ENCODE assay signal across 16 cellular contexts in the genomic region with DNA sequence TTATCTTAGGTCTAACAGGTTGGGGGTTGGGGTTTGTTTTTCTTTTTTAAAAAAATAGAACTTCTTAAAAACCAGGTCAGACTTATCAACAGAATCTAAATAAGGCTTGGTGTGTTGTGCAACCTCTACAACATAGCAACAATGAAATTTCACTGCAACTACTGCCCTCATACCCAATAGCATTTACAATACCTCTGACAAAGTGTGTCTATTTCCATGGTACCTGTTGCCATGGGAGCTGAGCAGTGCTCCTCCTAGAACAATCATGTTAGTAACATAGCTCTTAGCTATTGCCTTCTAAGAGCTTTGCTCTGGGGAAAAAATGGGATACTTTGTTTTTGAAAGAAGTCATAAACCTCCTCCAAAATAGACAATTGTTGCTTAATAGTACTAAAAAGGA.
DNase-seq lines count a peak whose midpoint lies in the region; ATAC-seq, FAIRE-seq and TF ChIP-seq lines count a peak whose summit lies in the region.
"Had no signal": no experiment of that assay in that cellular context is flagged by ENCODE, and none has a peak within 500 bp of the region (broad histone marks: within the 10 kb centered on the region; RNA-seq: fewer than 3 reads in every experiment).

No MANE protein-coding gene starts in this region.

- no peak overlapping the region for H3K4me2 ChIP-seq in K562 (ENCODE audit: insufficient read depth, low read length)

- H3K9me3 ChIP-seq in K562 (replicated peaks; ENCODE audit: control insufficient read depth, insufficient read depth, low read depth, low read length), result no peaks in the 10 kb centered on the region
- H3K9me3 ChIP-seq: adrenal gland, stomach had no signal

- H3K79me2 ChIP-seq in K562 (ENCODE audit: control insufficient read depth, insufficient read depth, low read length), result no peaks in the 10 kb centered on the region

- BruUV-seq in K562 (replicated peaks; lab: Mats Ljungman, UMichigan), result no TSS peak

- CTCF ChIA-PET in K562 (lab: Yijun Ruan, JAX; ENCODE audit: low intra/inter-chr PET ratio), result no interaction called here

- FAIRE-seq in K562 (lab: Jason Lieb, UNC), result no peak
- FAIRE-seq in RCC 7860 (lab: Jason Lieb, UNC), result no peak

- in situ Hi-C loops in K562 (cut with MboI), result no loop called here

- H3K27me3 ChIP-seq in K562 (ENCODE audit: control insufficient read depth in 2 of 2, insufficient read depth in 2 of 2, low read length in 2 of 2), result no peaks in the 10 kb centered on the region
- H3K27me3 ChIP-seq: adrenal gland, stomach had no signal

- no peaks in the 10 kb centered on the region for H3K4me1 ChIP-seq in K562 (replicated peaks in 1 of 2; ENCODE audit: control insufficient read depth in 2 of 2, insufficient read depth in 2 of 2, low read length in 2 of 2)
- H3K4me1 ChIP-seq: adrenal gland, stomach had no signal

- DNase-seq in DMS79 treated with DMSO at 0.1 percent for 48 hours (lab: John Stamatoyannopoulos, UW), result peak; percentile 20
- DNase-seq in NCI-H128 (lab: John Stamatoyannopoulos, UW; ENCODE audit: unreplicated experiment), result peak; percentile 60
- DNase-seq in K562 (ENCODE audit: extremely low read depth in 1 of 4, low spot score in 3 of 4), result no peak
- DNase-seq in myocyte (ENCODE audit: low read depth), result peak; percentile 17
- DNase-seq in stimulated activated CD8-positive, alpha-beta memory T cell treated with anti-CD3 and anti-CD28 coated beads, Interleukin-4, amount 100 ng/mL, for 48 hours, result no peak
- no peak for DNase-seq in RCC 7860 (ENCODE audit: low spot score)
- DNase-seq in middle frontal gyrus (ENCODE audit: extremely low spot score, low spot score), result no peak
- DNase-seq: activated CD8-positive, alpha-beta memory T cell treated with anti-CD3 and anti-CD28 coated beads, Interleukin-2, amount 50 U/mL, for 48 hours; CD8-positive, alpha-beta memory T cell; H7; NCI-H510A treated with DMSO at 0.1 percent for 48 hours; stimulated activated CD4-positive, alpha-beta T cell treated with anti-CD3 and anti-CD28 coated beads, Interleukin-4, amount 100 ng/mL, for 1 hour; stomach had no signal

- intact Hi-C loops in K562 (cut with micrococcal nuclease), result no loop called here

- H3K9ac ChIP-seq in K562 (ENCODE audit: insufficient read depth in 1 of 2, low read depth in 2 of 2, low read length in 2 of 2), result no peak overlapping the region
- H3K9ac ChIP-seq: parathyroid adenoma had no signal

- H2AFZ ChIP-seq in K562 (ENCODE audit: low read depth, low read length), result no peak overlapping the region
- H2AFZ ChIP-seq: parathyroid adenoma had no signal

- H3K36me3 ChIP-seq in K562 (ENCODE audit: control insufficient read depth, insufficient read depth, low read length), result no peaks in the 10 kb centered on the region
- H3K36me3 ChIP-seq: adrenal gland, stomach had no signal

- POLR2A ChIA-PET in K562 (lab: Yijun Ruan, JAX), result no interaction called here

- no peak for TF ChIP-seq POLR2A in K562 (conservative IDR thresholded peaks at IDR 0.05)

- H4K20me1 ChIP-seq in K562 (replicated peaks; ENCODE audit: control insufficient read depth, insufficient read depth, low read length), result no peaks in the 10 kb centered on the region

- no peak overlapping the region for H3K27ac ChIP-seq in K562 (ENCODE audit: extremely low read depth, low read depth, low read length)
- H3K27ac ChIP-seq: adrenal gland, parathyroid adenoma, stomach had no signal

- no peaks in the 10 kb centered on the region for H3K9me1 ChIP-seq in K562 (ENCODE audit: control insufficient read depth, insufficient read depth, low read length)

- TF ChIP-seq CTCF in K562 (IDR thresholded peaks at IDR 0.05 in 2 of 3, conservative IDR thresholded peaks at IDR 0.05 in 1 of 3; ENCODE audit: insufficient read depth in 2 of 3, low read depth in 1 of 3, low read length in 3 of 3), result no peak

- no peak for TF ChIP-seq RAD21 in K562 (CRISPR knock-in tag; conservative IDR thresholded peaks at IDR 0.05 in 1 of 2, IDR thresholded peaks at IDR 0.05 in 1 of 2)

- H3K4me3 ChIP-seq in K562, result no peak overlapping the region
- H3K4me3 ChIP-seq: adrenal gland, stomach had no signal

- TF ChIP-seq EP300 in K562 (IDR thresholded peaks at IDR 0.05; ENCODE audit: low read length), result no peak

- ATAC-seq in K562, result no peak
- no peak for ATAC-seq in HG03571 (IDR thresholded peaks at IDR 0.05; ENCODE audit: unreplicated experiment)

TF ChIP-seq in K562, 482 proteins besides CTCF, POLR2A, EP300 and RAD21:
- TF ChIP-seq, protein P1, sequence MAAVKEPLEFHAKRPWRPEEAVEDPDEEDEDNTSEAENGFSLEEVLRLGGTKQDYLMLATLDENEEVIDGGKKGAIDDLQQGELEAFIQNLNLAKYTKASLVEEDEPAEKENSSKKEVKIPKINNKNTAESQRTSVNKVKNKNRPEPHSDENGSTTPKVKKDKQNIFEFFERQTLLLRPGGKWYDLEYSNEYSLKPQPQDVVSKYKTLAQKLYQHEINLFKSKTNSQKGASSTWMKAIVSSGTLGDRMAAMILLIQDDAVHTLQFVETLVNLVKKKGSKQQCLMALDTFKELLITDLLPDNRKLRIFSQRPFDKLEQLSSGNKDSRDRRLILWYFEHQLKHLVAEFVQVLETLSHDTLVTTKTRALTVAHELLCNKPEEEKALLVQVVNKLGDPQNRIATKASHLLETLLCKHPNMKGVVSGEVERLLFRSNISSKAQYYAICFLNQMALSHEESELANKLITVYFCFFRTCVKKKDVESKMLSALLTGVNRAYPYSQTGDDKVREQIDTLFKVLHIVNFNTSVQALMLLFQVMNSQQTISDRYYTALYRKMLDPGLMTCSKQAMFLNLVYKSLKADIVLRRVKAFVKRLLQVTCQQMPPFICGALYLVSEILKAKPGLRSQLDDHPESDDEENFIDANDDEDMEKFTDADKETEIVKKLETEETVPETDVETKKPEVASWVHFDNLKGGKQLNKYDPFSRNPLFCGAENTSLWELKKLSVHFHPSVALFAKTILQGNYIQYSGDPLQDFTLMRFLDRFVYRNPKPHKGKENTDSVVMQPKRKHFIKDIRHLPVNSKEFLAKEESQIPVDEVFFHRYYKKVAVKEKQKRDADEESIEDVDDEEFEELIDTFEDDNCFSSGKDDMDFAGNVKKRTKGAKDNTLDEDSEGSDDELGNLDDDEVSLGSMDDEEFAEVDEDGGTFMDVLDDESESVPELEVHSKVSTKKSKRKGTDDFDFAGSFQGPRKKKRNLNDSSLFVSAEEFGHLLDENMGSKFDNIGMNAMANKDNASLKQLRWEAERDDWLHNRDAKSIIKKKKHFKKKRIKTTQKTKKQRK (IDR thresholded peaks at IDR 0.05; ENCODE audit: borderline replicate concordance, low read depth, low read length), result no peak
- peak; percentile 34 for TF ChIP-seq RFX1 (IDR thresholded peaks at IDR 0.05)
TF ChIP-seq in K562: peak in this region for 1.

Comparison
In these comparisons a context has a peak if more than half of its experiments do, and no peak if none do; other contexts are left out.
1. DNase-seq: peak in DMS79 treated with DMSO at 0.1 percent for 48 hours (single experiment), NCI-H128 (single experiment) and myocyte (single experiment); none in K562 (0 of 4), stimulated activated CD8-positive, alpha-beta memory T cell treated with anti-CD3 and anti-CD28 coated beads, Interleukin-4, amount 100 ng/mL, for 48 hours (single experiment), RCC 7860 (single experiment) and middle frontal gyrus (single experiment).